ENCODE assay signal across 23 cellular contexts in the genomic region with DNA sequence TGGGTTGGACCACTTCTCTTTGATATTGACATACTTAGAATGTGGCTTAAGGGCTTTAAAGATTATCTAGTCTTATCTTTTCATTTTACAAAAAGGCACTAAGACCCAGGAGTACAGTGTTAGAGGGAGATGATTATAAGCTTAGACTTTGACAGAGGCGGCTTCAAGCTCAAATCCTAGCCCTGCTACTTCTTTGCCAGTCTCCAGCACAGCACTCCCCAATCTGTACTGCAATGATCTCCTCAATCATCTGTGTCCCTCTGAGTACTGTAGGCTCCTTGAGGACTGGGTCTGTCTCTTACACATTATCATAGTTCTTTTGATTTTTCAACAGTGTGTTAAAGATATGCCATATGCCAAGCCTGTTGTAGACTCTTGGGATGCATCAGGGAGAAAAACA.
"Had no signal": no experiment of that assay in that cellular context is flagged by ENCODE, and none has a peak within 500 bp of the region (broad histone marks: within the 10 kb centered on the region; RNA-seq: fewer than 3 reads in every experiment).

No MANE protein-coding gene starts in this region.

- H3K36me3 ChIP-seq: left lung, lower lobe of right lung, right atrium auricular region, right lobe of liver, stomach, thyroid gland, transverse colon, upper lobe of right lung had no signal

- H3K4me1 ChIP-seq: left lung, lower lobe of right lung, parathyroid adenoma, right lobe of liver, testis, thyroid gland, upper lobe of right lung had no signal

- DNase-seq: hippocampal formation; kidney; left colon; left lung; lower lobe of right lung; mammary epithelial cell; mesenchymal stem cell; naive thymus-derived CD8-positive, alpha-beta T cell; nucleus accumbens; right lobe of liver; stimulated activated CD4-positive, alpha-beta T cell treated with anti-CD3 and anti-CD28 coated beads, Interleukin-1b, Interleukin-23, amount 100 ng/mL, for 48 hours; stimulated activated CD4-positive, alpha-beta T cell treated with anti-CD3 and anti-CD28 coated beads, Interleukin-2, amount 100 ng/mL, for 48 hours; stimulated activated CD4-positive, alpha-beta T cell treated with anti-CD3 and anti-CD28 coated beads, Interleukin-4, amount 100 ng/mL, for 4 hours; stimulated activated naive B cell treated with anti-CD40 and anti-IgM and Interleukin-4, amounts not matched to agents 10 μg/mL and 1 μg/mL and 100 μg/mL, for 72 hours; stimulated activated naive CD8-positive, alpha-beta T cell treated with anti-CD3 and anti-CD28 coated beads, Interleukin-15, Interleukin-2, amounts not matched to agents 100 U/mL and 50 U/mL, for 24 hours; stomach; testis; thyroid gland; transverse colon; upper lobe of right lung had no signal

- H3K27ac ChIP-seq: left lung, lower lobe of right lung, parathyroid adenoma, right atrium auricular region, right lobe of liver, stomach, testis, thyroid gland, transverse colon, upper lobe of right lung had no signal

- ATAC-seq: left colon; left lung; lower lobe of right lung; naive thymus-derived CD8-positive, alpha-beta T cell; right lobe of liver; stimulated activated naive CD8-positive, alpha-beta T cell treated with anti-CD3 and anti-CD28 coated beads, Interleukin-15, Interleukin-2, amounts not matched to agents 100 U/mL and 50 U/mL, for 24 hours; upper lobe of right lung had no signal

- H3K9me3 ChIP-seq: left lung, lower lobe of right lung, right atrium auricular region, right lobe of liver, stomach, testis, thyroid gland, transverse colon, upper lobe of right lung had no signal

- H3K27me3 ChIP-seq: left lung, right atrium auricular region, right lobe of liver, stomach, testis, thyroid gland, transverse colon, upper lobe of right lung had no signal

- H3K4me2 ChIP-seq: smooth muscle cell had no signal

- H3K4me3 ChIP-seq: left lung, lower lobe of right lung, right atrium auricular region, right lobe of liver, smooth muscle cell, stomach, testis, thyroid gland, transverse colon, upper lobe of right lung had no signal

- H2AFZ ChIP-seq: parathyroid adenoma had no signal

- H3K79me2 ChIP-seq: parathyroid adenoma had no signal
